ENCODE assay signal across 2 cellular contexts in the genomic region with DNA sequence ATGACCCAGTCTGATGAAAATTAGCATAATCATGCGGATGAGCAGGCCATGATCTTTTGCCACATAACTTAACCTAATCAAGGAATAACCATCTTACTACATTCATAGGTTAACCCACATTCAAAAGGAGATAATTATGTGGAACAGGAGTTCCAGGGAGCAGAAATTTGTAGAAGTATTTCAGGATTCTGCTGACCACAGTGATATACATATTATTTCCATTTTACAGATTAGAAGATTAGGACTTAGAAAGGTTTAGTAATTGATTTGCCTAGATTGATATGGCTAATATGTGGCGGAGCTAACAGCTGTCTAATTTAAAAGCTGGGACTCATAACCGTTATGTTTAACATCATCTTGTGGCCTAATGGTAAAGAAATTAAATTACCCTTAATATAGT.
TF ChIP-seq lines count a peak whose summit lies in the region.

No MANE protein-coding gene starts in this region.

TF ChIP-seq in SK-N-SH treated with all-trans-retinoic acid at 6 μM for 48 hours, 23 proteins besides CTCF, POLR2A, EP300 and RAD21 (continued from another document):
- TF ChIP-seq, protein P1, sequence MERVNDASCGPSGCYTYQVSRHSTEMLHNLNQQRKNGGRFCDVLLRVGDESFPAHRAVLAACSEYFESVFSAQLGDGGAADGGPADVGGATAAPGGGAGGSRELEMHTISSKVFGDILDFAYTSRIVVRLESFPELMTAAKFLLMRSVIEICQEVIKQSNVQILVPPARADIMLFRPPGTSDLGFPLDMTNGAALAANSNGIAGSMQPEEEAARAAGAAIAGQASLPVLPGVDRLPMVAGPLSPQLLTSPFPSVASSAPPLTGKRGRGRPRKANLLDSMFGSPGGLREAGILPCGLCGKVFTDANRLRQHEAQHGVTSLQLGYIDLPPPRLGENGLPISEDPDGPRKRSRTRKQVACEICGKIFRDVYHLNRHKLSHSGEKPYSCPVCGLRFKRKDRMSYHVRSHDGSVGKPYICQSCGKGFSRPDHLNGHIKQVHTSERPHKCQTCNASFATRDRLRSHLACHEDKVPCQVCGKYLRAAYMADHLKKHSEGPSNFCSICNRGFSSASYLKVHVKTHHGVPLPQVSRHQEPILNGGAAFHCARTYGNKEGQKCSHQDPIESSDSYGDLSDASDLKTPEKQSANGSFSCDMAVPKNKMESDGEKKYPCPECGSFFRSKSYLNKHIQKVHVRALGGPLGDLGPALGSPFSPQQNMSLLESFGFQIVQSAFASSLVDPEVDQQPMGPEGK (CRISPR knock-in tag; IDR thresholded peaks at IDR 0.05; ENCODE audit: borderline replicate concordance) = no peak
- TF ChIP-seq TCF4 (CRISPR knock-in tag; IDR thresholded peaks at IDR 0.05; ENCODE audit: borderline replicate concordance) = peak; percentile 22; the same call in 1 of the 2 replicates
- TF ChIP-seq BACH2 (CRISPR knock-in tag; IDR thresholded peaks at IDR 0.05; ENCODE audit: borderline replicate concordance) = no peak

TF ChIP-seq in IMR-90, 13 proteins besides CTCF, POLR2A, EP300 and RAD21 (continued from another document):
- no peak for TF ChIP-seq SMC3 (IDR thresholded peaks at IDR 0.05; ENCODE audit: low read depth, low read length)
